9 cellular contexts compared by ENCODE assay signal in genomic region chrX:41705680-41706374, GRCh38. TPM values are rescaled to one million over a fixed set of nuclear protein-coding genes. Genes with fewer than 3 reads are reported as not detected.
DNase-seq lines count a peak whose midpoint lies in the region; ATAC-seq and TF ChIP-seq lines count a peak whose summit lies in the region.
"Had no signal": no experiment of that assay in that cellular context is flagged by ENCODE, and none has a peak within 500 bp of the region (broad histone marks: within the 10 kb centered on the region; RNA-seq: fewer than 3 reads in every experiment).

No MANE protein-coding gene starts in this region.

- H4K20me1 ChIP-seq in osteoblast (ENCODE audit: insufficient read depth, low read length) = no peaks in the 10 kb centered on the region

- no peaks in the 10 kb centered on the region for H3K36me3 ChIP-seq in H7 (replicated peaks; ENCODE audit: control insufficient read depth, insufficient read depth, low read length)
- no peaks in the 10 kb centered on the region for H3K36me3 ChIP-seq in osteoblast (ENCODE audit: insufficient read depth, low read length)

- no peak overlapping the region for H3K27ac ChIP-seq in osteoblast (ENCODE audit: low read depth, low read length)
- H3K27ac ChIP-seq: psoas muscle had no signal

- no peaks in the 10 kb centered on the region for H3K9me3 ChIP-seq in osteoblast (ENCODE audit: low read depth, low read length)
- H3K9me3 ChIP-seq: psoas muscle had no signal

- ATAC-seq in GM21367 (IDR thresholded peaks at IDR 0.05; ENCODE audit: unreplicated experiment) (peak; percentile 88), HG03575 (IDR thresholded peaks at IDR 0.05; ENCODE audit: extremely low read depth, insufficient number of reproducible peaks, low FRiP score, unreplicated experiment) (peak; percentile 52)
- ATAC-seq: psoas muscle had no signal

- H3K4me1 ChIP-seq in osteoblast (ENCODE audit: insufficient read depth, low read length) = no peaks in the 10 kb centered on the region
- H3K4me1 ChIP-seq: psoas muscle had no signal

- DNase-seq in GM10266 (ENCODE audit: extremely low spot score) = peak; percentile 2
- DNase-seq in germinal center (ENCODE audit: low spot score) = peak; percentile 14
- no peak for DNase-seq in H7
- no peak for DNase-seq in osteoblast (ENCODE audit: insufficient read length, low spot score, missing footprints)
- no peak for DNase-seq in NCI-H128 (lab: John Stamatoyannopoulos, UW; ENCODE audit: unreplicated experiment)
- DNase-seq in AG20443 (ENCODE audit: low spot score) = no peak
- DNase-seq: psoas muscle had no signal

- no peaks in the 10 kb centered on the region for H3K79me2 ChIP-seq in osteoblast (ENCODE audit: insufficient read depth, low read length)

- no peak overlapping the region for H3K4me3 ChIP-seq in H7 (ENCODE audit: insufficient read depth, low read depth, low read length)
- H3K4me3 ChIP-seq in osteoblast (ENCODE audit: insufficient read depth, low read length) = no peak overlapping the region
- H3K4me3 ChIP-seq: psoas muscle had no signal

- no peak overlapping the region for H2AFZ ChIP-seq in osteoblast (ENCODE audit: low read length)

- H3K4me2 ChIP-seq in osteoblast (ENCODE audit: insufficient read depth, low read length) = no peak overlapping the region

- no peak for TF ChIP-seq CTCF in GM10266 (IDR thresholded peaks at IDR 0.05; ENCODE audit: control insufficient read depth, insufficient read depth, low read depth, missing control alignments)
- no peak for TF ChIP-seq CTCF in osteoblast (IDR thresholded peaks at IDR 0.05; ENCODE audit: extremely low read depth, low read depth, low read length)

- no peaks in the 10 kb centered on the region for H3K27me3 ChIP-seq in H7 (ENCODE audit: control insufficient read depth, insufficient read depth, low read length)
- H3K27me3 ChIP-seq in osteoblast (ENCODE audit: insufficient read depth, low read length) = peaks cover 5% of the 10 kb centered on the region

RNA-seq across cellular contexts. Expression of gene GPR34, which starts 17.1 kb away (rescaled TPM):
- not detected in 2 replicates for total RNA-seq in H7 (2014; rRNA removed; shearing (Covaris generic))
- total RNA-seq in osteoblast = 0.72 TPM in 1 of 2 replicates, not detected in the other

RNA-seq across cellular contexts. Expression of gene GPR82, which starts 18.2 kb away (rescaled TPM):
- not detected in 2 replicates for total RNA-seq in H7 (2014; rRNA removed; shearing (Covaris generic))
- not detected in 2 replicates for total RNA-seq in osteoblast

Comparison
In these comparisons a context has a peak if more than half of its experiments do, and no peak if none do; other contexts are left out.
1. DNase-seq: peak in GM10266 (single experiment) and germinal center (single experiment); none in H7 (single experiment), osteoblast (single experiment), NCI-H128 (single experiment) and AG20443 (single experiment).